In the genomic region with DNA sequence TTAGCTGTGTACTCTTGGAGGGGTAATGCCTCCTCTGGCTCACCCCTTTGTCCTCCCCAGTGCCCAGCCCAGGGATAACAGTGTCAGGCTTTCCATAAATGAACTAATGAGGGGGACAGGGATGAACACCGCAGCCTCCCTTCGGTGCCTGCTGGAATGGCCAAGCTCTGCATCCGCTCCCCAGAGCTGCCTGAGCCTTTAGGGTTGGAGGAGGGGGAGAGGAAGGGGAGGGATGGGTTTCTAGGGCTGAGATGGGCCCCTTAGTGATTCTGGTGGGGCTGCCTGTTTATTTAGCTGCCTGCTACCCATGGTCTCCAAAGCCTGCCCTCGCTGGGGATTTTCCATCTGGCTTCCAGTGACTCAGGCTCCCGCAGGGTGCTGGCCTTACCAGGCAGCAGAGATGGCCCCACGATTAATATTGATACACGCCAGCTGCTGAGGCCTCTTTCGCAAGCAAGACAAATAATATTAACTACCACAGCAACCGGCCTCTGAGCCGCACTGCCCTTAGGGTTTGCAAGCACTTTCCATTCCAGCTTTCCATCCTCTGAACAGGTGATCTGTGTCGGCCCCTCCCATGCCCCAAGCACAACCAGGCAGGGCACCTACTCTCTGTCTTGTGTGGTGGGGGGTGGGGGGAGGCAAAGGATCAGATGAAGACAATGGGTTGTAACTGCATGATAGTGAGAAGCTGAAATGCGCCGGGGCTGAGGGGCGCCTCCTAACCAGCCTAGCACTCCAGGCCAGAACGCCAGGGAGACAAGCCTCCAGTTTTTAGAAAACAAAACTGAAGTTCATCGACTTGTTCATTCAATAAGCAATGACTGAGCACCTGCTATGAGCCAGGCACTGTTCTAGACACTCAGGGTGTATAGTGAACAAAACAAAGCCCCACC, we compare ENCODE assay signal across 12 cellular contexts. TPM values are rescaled to one million over a fixed set of nuclear protein-coding genes. Genes with fewer than 3 reads are reported as not detected.
DNase-seq lines count a peak whose midpoint lies in the region; ATAC-seq lines count a peak whose summit lies in the region.
"Had no signal": no experiment of that assay in that cellular context is flagged by ENCODE, and none has a peak within 500 bp of the region (broad histone marks: within the 10 kb centered on the region; RNA-seq: fewer than 3 reads in every experiment).

No MANE protein-coding gene starts in this region.

- no peak overlapping the region for H3K4me3 Mint-ChIP-seq in activated naive CD8-positive, alpha-beta T cell treated with anti-CD3 and anti-CD28 coated beads, Interleukin-2, amount 10 ng/mL, durations not matched to agents 7 days and 5 days
- H3K4me3 Mint-ChIP-seq in activated naive CD8-positive, alpha-beta T cell treated with anti-CD3 and anti-CD28 coated beads for 36 hours = no peak overlapping the region
- no peak overlapping the region for H3K4me3 Mint-ChIP-seq in naive thymus-derived CD4-positive, alpha-beta T cell
- H3K4me3 Mint-ChIP-seq: B cell; dendritic cell treated with granulocyte-macrophage colony-stimulating factor and Interleukin-4, amounts not matched to agents 40 ng/mL and 50 ng/mL, for 4 days had no signal

- no peak overlapping the region for H3K27ac Mint-ChIP-seq in activated naive CD8-positive, alpha-beta T cell treated with anti-CD3 and anti-CD28 coated beads, Interleukin-2, amount 10 ng/mL, durations not matched to agents 7 days and 5 days
- no peak overlapping the region for H3K27ac Mint-ChIP-seq in activated naive CD8-positive, alpha-beta T cell treated with anti-CD3 and anti-CD28 coated beads for 36 hours
- peak overlapping the region in 1 of 9 donors; percentile 32 for H3K27ac Mint-ChIP-seq in naive thymus-derived CD4-positive, alpha-beta T cell
- H3K27ac Mint-ChIP-seq: B cell; dendritic cell treated with granulocyte-macrophage colony-stimulating factor and Interleukin-4, amounts not matched to agents 40 ng/mL and 50 ng/mL, for 4 days had no signal

- no peaks in the 10 kb centered on the region for H3K36me3 ChIP-seq in iPS-15b (ENCODE audit: control insufficient read depth, insufficient read depth, low read length)
- H3K36me3 ChIP-seq in naive thymus-derived CD4-positive, alpha-beta T cell (ENCODE audit: control insufficient read depth in 2 of 3, insufficient read depth in 3 of 3, low read length in 3 of 3) = no peaks in the 10 kb centered on the region

- H3K27me3 ChIP-seq in iPS-15b (ENCODE audit: control insufficient read depth, insufficient read depth, low read length) = no peaks in the 10 kb centered on the region
- H3K27me3 ChIP-seq in naive thymus-derived CD4-positive, alpha-beta T cell (ENCODE audit: control insufficient read depth in 2 of 2, insufficient read depth in 2 of 2, low read length in 2 of 2) = no peaks in the 10 kb centered on the region

- no peaks in the 10 kb centered on the region for H3K36me3 Mint-ChIP-seq in activated naive CD8-positive, alpha-beta T cell treated with anti-CD3 and anti-CD28 coated beads, Interleukin-2, amount 10 ng/mL, durations not matched to agents 7 days and 5 days
- no peaks in the 10 kb centered on the region for H3K36me3 Mint-ChIP-seq in activated naive CD8-positive, alpha-beta T cell treated with anti-CD3 and anti-CD28 coated beads for 36 hours
- no peaks in the 10 kb centered on the region for H3K36me3 Mint-ChIP-seq in naive thymus-derived CD4-positive, alpha-beta T cell

- H3K9me3 Mint-ChIP-seq in activated naive CD8-positive, alpha-beta T cell treated with anti-CD3 and anti-CD28 coated beads, Interleukin-2, amount 10 ng/mL, durations not matched to agents 7 days and 5 days = no peaks in the 10 kb centered on the region
- H3K9me3 Mint-ChIP-seq in activated naive CD8-positive, alpha-beta T cell treated with anti-CD3 and anti-CD28 coated beads for 36 hours = no peaks in the 10 kb centered on the region
- H3K9me3 Mint-ChIP-seq in naive thymus-derived CD4-positive, alpha-beta T cell = no peaks in the 10 kb centered on the region
- H3K9me3 Mint-ChIP-seq: dendritic cell treated with granulocyte-macrophage colony-stimulating factor and Interleukin-4, amounts not matched to agents 40 ng/mL and 50 ng/mL, for 4 days had no signal

- POLR2A ChIA-PET in activated naive CD8-positive, alpha-beta T cell treated with anti-CD3 and anti-CD28 coated beads, Interleukin-2, amount 10 ng/mL, durations not matched to agents 7 days and 5 days (lab: Charles Lee) = no interaction called here
- POLR2A ChIA-PET in naive thymus-derived CD4-positive, alpha-beta T cell (lab: Charles Lee) = no interaction called here

- peaks cover 4% of the 10 kb centered on the region for H3K4me1 ChIP-seq in iPS-15b (ENCODE audit: control insufficient read depth, insufficient read depth, low read length)
- H3K4me1 ChIP-seq in naive thymus-derived CD4-positive, alpha-beta T cell (ENCODE audit: control insufficient read depth in 2 of 2, insufficient read depth in 2 of 2, low read length in 2 of 2) = no peaks in the 10 kb centered on the region

- CTCF ChIA-PET in naive thymus-derived CD4-positive, alpha-beta T cell (lab: Charles Lee) = no interaction called here

- H3K27me3 Mint-ChIP-seq in activated naive CD8-positive, alpha-beta T cell treated with anti-CD3 and anti-CD28 coated beads, Interleukin-2, amount 10 ng/mL, durations not matched to agents 7 days and 5 days = no peaks in the 10 kb centered on the region
- no peaks in the 10 kb centered on the region for H3K27me3 Mint-ChIP-seq in activated naive CD8-positive, alpha-beta T cell treated with anti-CD3 and anti-CD28 coated beads for 36 hours
- peaks cover 0 to 12% (median 0%) of the 10 kb centered on the region in 5 donors for H3K27me3 Mint-ChIP-seq in naive thymus-derived CD4-positive, alpha-beta T cell

- DNase-seq in activated naive CD8-positive, alpha-beta T cell treated with anti-CD3 and anti-CD28 coated beads, Interleukin-2, amount 10 ng/mL, durations not matched to agents 7 days and 5 days = peak; percentile 7
- DNase-seq in activated naive CD8-positive, alpha-beta T cell treated with anti-CD3 and anti-CD28 coated beads for 36 hours = no peak
- DNase-seq in SHP77 (lab: John Stamatoyannopoulos, UW) (peak; percentile 98 to 99), left cardiac atrium (no peak)
- DNase-seq in naive thymus-derived CD4-positive, alpha-beta T cell = no peak
- no peak for DNase-seq in activated naive CD4-positive, alpha-beta T cell treated with anti-CD3 and anti-CD28 coated beads, Interleukin-2, amount 50 U/mL, for 16 hours
- DNase-seq: right cardiac atrium had no signal

- intact Hi-C loops in naive thymus-derived CD4-positive, alpha-beta T cell (cut with micrococcal nuclease) = no loop called here
- intact Hi-C loops in left cardiac atrium (cut with DNase I) = no loop called here

- H3K4me3 ChIP-seq in iPS-15b (ENCODE audit: low read depth, low read length) = no peak overlapping the region
- no peak overlapping the region for H3K4me3 ChIP-seq in naive thymus-derived CD4-positive, alpha-beta T cell (ENCODE audit: low read length)

- H3K27ac ChIP-seq in naive thymus-derived CD4-positive, alpha-beta T cell (ENCODE audit: low read depth, low read length) = no peak overlapping the region

- H3K9me3 ChIP-seq in iPS-15b (ENCODE audit: control insufficient read depth, insufficient read depth, low read length) = no peaks in the 10 kb centered on the region
- H3K9me3 ChIP-seq in naive thymus-derived CD4-positive, alpha-beta T cell (ENCODE audit: control insufficient read depth in 2 of 3, low read length in 3 of 3) = no peaks in the 10 kb centered on the region

- no peaks in the 10 kb centered on the region for H3K4me1 Mint-ChIP-seq in activated naive CD8-positive, alpha-beta T cell treated with anti-CD3 and anti-CD28 coated beads, Interleukin-2, amount 10 ng/mL, durations not matched to agents 7 days and 5 days
- peaks cover 2% of the 10 kb centered on the region for H3K4me1 Mint-ChIP-seq in activated naive CD8-positive, alpha-beta T cell treated with anti-CD3 and anti-CD28 coated beads for 36 hours
- H3K4me1 Mint-ChIP-seq in naive thymus-derived CD4-positive, alpha-beta T cell = peaks cover 0 to 5% (median 3%) of the 10 kb centered on the region in 7 donors
- H3K4me1 Mint-ChIP-seq: B cell had no signal

- ATAC-seq in activated naive CD8-positive, alpha-beta T cell treated with anti-CD3 and anti-CD28 coated beads, Interleukin-2, amount 10 ng/mL, durations not matched to agents 7 days and 5 days (ENCODE audit: low read depth) = no peak
- no peak for ATAC-seq in naive thymus-derived CD4-positive, alpha-beta T cell
- no peak for ATAC-seq in GM19351 (IDR thresholded peaks at IDR 0.05; ENCODE audit: unreplicated experiment)
- no peak for ATAC-seq in left cardiac atrium
- ATAC-seq: HCT116, right cardiac atrium had no signal

- H3K9ac ChIP-seq in iPS-15b (ENCODE audit: low read depth, low read length) = peak overlapping the region; percentile 37

RNA-seq across cellular contexts. Expression of a gene that starts 56.7 kb away (rescaled TPM):
- total RNA-seq in activated naive CD8-positive, alpha-beta T cell treated with anti-CD3 and anti-CD28 coated beads, Interleukin-2, amount 10 ng/mL, durations not matched to agents 7 days and 5 days = 1 to 10 TPM; 1.7 to 2.1 TPM
- 1 to 10 TPM; 1.7 to 2.2 TPM for total RNA-seq in activated naive CD8-positive, alpha-beta T cell treated with anti-CD3 and anti-CD28 coated beads for 36 hours
- total RNA-seq in naive thymus-derived CD4-positive, alpha-beta T cell = 10 to 100 TPM in 2 of 5 experiments, 1 to 10 TPM in 2, under 1 TPM in 1; 0.41 to 22.9 (median 7.8) TPM
- polyA plus RNA-seq in naive thymus-derived CD4-positive, alpha-beta T cell = 1 to 10 TPM; 3.9 to 7.2 TPM
- total RNA-seq in left cardiac atrium = 1 to 10 TPM; 2.7 to 2.9 TPM

Comparison
In these comparisons a context has a peak if more than half of its experiments do, and no peak if none do; other contexts are left out.
1. DNase-seq: peak in activated naive CD8-positive, alpha-beta T cell treated with anti-CD3 and anti-CD28 coated beads, Interleukin-2, amount 10 ng/mL, durations not matched to agents 7 days and 5 days (single experiment) and SHP77 (2 of 2); none in activated naive CD8-positive, alpha-beta T cell treated with anti-CD3 and anti-CD28 coated beads for 36 hours (single experiment), naive thymus-derived CD4-positive, alpha-beta T cell (0 of 9), activated naive CD4-positive, alpha-beta T cell treated with anti-CD3 and anti-CD28 coated beads, Interleukin-2, amount 50 U/mL, for 16 hours (single experiment) and left cardiac atrium (single experiment).